ENCODE assay signal across 16 cellular contexts in genomic region chr3:195086885-195087284, GRCh38.
DNase-seq lines count a peak whose midpoint lies in the region; ATAC-seq and TF ChIP-seq lines count a peak whose summit lies in the region.
"Had no signal": no experiment of that assay in that cellular context is flagged by ENCODE, and none has a peak within 500 bp of the region (broad histone marks: within the 10 kb centered on the region; RNA-seq: fewer than 3 reads in every experiment).

No MANE protein-coding gene starts in this region.

- H3K27me3 ChIP-seq in heart left ventricle (no peaks in the 10 kb centered on the region), esophagus (ENCODE audit: control insufficient read depth in 1 of 2, insufficient read depth in 2 of 2, low read length in 2 of 2) (no peaks in the 10 kb centered on the region)
- H3K27me3 ChIP-seq: cardiac muscle cell had no signal

- no peak for TF ChIP-seq CTCF in heart left ventricle (IDR thresholded peaks at IDR 0.05)

- H3K4me1 ChIP-seq in heart left ventricle (peaks cover under 1 to 20% (median 11%) of the 10 kb centered on the region in 12 donors), esophagus (ENCODE audit: control insufficient read depth in 2 of 2, insufficient read depth in 2 of 2, low read length in 1 of 2) (peaks cover 0 to 5% of the 10 kb centered on the region in 2 donors)

- H3K9me3 ChIP-seq in heart left ventricle (no peaks in the 10 kb centered on the region), esophagus (ENCODE audit: control insufficient read depth in 2 of 2, insufficient read depth in 1 of 2, low read depth in 1 of 2, low read length in 1 of 2) (no peaks in the 10 kb centered on the region)
- H3K9me3 ChIP-seq: psoas muscle had no signal

- WGBS in heart left ventricle, 4 donors: 86 to 93% (median 91%) methylated on average over 12 to 13 of the region's 13 CpGs
- WGBS in esophagus, 2 donors: 81 to 82% methylated on average over 13 of the region's 13 CpGs

- H3K4me3 ChIP-seq in heart left ventricle (no peak overlapping the region), esophagus (ENCODE audit: low read depth in 1 of 2, low read length in 2 of 2) (peak overlapping the region in 1 of 2 donors; percentile 41)

- peak in 1 of 4 donors; percentile 14 for ATAC-seq in heart left ventricle
- no peak for ATAC-seq in Right ventricle myocardium inferior
- ATAC-seq in GM18867 (IDR thresholded peaks at IDR 0.05; ENCODE audit: unreplicated experiment): no peak
- no peak for ATAC-seq in HG03342 (IDR thresholded peaks at IDR 0.05; ENCODE audit: unreplicated experiment)
- no peak for ATAC-seq in HG02981 (IDR thresholded peaks at IDR 0.05; ENCODE audit: unreplicated experiment)

- H3K36me3 ChIP-seq in heart left ventricle (no peaks in the 10 kb centered on the region), esophagus (ENCODE audit: control insufficient read depth in 2 of 2, insufficient read depth in 2 of 2, low read length in 1 of 2) (peaks cover 0 to 2% of the 10 kb centered on the region in 2 donors)
- H3K36me3 ChIP-seq: cardiac muscle cell had no signal

- DNase-seq in heart left ventricle: peak in 3 of 5 donors; percentile 6 to 57 (median 14)
- no peak for DNase-seq in Right ventricle myocardium inferior (ENCODE audit: missing footprints)
- peak; percentile 85 for DNase-seq in mesenteric fat pad (ENCODE audit: low spot score)
- DNase-seq in germinal center (ENCODE audit: low spot score): no peak
- DNase-seq: activated naive CD4-positive, alpha-beta T cell treated with Interleukin-2 at 50 U/mL for 16 hours; Calu3; effector CD8-positive, alpha-beta T cell; MV-4-11; NCI-H2081; NCI-H748 treated with DMSO at 0.1 percent for 48 hours had no signal

- TF ChIP-seq POLR2A in heart left ventricle (IDR thresholded peaks at IDR 0.05): no peak

- H3K27ac ChIP-seq in heart left ventricle (peak overlapping the region in 1 of 12 donors; percentile 47), esophagus (ENCODE audit: low read depth in 2 of 2, low read length in 1 of 2) (peak overlapping the region; percentile 2 to 62)
- H3K27ac ChIP-seq: psoas muscle had no signal

- intact Hi-C loops in heart left ventricle (cut with DNase I) (no loop called here), Right ventricle myocardium inferior (cut with DNase I) (no loop called here)

Comparison
In these comparisons a context has a peak if more than half of its experiments do, and no peak if none do; other contexts are left out.
1. DNase-seq: peak in heart left ventricle (3 of 5) and mesenteric fat pad (single experiment); none in Right ventricle myocardium inferior (single experiment) and germinal center (single experiment).